In the genomic region with DNA sequence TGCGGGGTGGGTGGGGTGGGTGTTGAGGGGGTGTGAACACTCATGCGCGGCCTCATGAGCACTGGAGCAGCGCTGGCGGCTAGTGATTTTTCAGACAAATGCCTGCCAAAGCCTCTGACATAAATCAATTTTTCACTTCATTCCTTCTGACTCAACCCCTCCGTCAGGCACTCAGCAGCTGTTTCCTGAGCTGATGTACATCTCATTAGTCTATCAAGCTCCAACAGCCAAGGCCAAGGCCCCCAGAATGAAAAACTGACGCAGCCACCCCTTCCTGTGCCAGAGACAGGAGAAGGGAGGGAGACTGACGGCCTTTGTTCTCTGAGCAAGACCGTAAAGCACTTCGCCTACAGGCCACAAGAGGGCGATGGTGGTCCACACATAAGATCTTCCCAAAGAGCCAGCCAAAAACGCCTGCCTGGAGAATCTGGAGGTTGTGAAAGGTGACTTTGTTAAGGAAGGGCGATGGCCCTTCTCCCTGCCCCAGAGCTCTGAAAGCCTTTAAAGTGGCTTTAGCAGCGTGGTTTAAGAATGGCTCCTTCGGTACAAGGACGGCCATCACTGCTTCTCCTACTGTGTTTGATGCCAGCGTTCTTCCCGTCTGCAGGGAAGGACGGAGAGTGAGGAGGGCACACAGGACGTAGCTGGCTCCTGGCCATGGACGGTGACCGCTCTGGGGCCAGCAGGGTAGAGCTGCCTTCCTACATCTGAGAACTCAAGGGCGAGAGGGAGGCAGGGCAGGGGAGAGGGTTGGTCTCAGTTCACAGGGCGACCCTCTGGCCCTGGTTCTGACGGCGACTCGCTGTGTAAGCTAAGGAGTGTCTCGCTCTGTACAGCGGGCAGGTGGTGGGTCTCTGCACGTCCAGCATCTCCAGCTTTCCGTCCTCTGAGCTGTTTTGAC, we compare ENCODE assay signal across 1 cellular context.
TF ChIP-seq lines count a peak whose summit lies in the region.

No MANE protein-coding gene starts in this region.

TF ChIP-seq in HepG2, 621 proteins besides CTCF, POLR2A, EP300 and RAD21 (continued from another document and continues in another):
- TF ChIP-seq NR2C2 (CRISPR knock-in tag; IDR thresholded peaks at IDR 0.05; ENCODE audit: borderline replicate concordance), result no peak
- no peak for TF ChIP-seq NCOR1 (IDR thresholded peaks at IDR 0.05; ENCODE audit: borderline replicate concordance, low read length)
- TF ChIP-seq, protein P1, sequence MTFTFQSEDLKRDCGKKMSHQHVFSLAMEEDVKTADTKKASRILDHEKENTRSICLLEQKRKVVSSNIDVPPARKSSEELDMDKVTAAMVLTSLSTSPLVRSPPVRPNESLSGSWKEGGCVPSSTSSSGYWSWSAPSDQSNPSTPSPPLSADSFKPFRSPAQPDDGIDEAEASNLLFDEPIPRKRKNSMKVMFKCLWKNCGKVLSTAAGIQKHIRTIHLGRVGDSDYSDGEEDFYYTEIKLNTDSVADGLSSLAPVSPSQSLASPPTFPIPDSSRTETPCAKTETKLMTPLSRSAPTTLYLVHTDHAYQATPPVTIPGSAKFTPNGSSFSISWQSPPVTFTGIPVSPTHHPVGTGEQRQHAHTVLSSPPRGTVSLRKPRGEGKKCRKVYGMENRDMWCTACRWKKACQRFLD (CRISPR knock-in tag; IDR thresholded peaks at IDR 0.05; ENCODE audit: borderline replicate concordance), result 0 out of 2 replicates have a peak, but pooled peaks have one; percentile 40
- peak; percentile 29; the same call in 1 of the 2 replicates for TF ChIP-seq ZNF292 (CRISPR knock-in tag; IDR thresholded peaks at IDR 0.05; ENCODE audit: borderline replicate concordance, low read depth)
- TF ChIP-seq NFYB (CRISPR knock-in tag; IDR thresholded peaks at IDR 0.05), result no peak
- no peak for TF ChIP-seq ESRRA (CRISPR knock-in tag; IDR thresholded peaks at IDR 0.05; ENCODE audit: low read depth)
- TF ChIP-seq, protein P2, sequence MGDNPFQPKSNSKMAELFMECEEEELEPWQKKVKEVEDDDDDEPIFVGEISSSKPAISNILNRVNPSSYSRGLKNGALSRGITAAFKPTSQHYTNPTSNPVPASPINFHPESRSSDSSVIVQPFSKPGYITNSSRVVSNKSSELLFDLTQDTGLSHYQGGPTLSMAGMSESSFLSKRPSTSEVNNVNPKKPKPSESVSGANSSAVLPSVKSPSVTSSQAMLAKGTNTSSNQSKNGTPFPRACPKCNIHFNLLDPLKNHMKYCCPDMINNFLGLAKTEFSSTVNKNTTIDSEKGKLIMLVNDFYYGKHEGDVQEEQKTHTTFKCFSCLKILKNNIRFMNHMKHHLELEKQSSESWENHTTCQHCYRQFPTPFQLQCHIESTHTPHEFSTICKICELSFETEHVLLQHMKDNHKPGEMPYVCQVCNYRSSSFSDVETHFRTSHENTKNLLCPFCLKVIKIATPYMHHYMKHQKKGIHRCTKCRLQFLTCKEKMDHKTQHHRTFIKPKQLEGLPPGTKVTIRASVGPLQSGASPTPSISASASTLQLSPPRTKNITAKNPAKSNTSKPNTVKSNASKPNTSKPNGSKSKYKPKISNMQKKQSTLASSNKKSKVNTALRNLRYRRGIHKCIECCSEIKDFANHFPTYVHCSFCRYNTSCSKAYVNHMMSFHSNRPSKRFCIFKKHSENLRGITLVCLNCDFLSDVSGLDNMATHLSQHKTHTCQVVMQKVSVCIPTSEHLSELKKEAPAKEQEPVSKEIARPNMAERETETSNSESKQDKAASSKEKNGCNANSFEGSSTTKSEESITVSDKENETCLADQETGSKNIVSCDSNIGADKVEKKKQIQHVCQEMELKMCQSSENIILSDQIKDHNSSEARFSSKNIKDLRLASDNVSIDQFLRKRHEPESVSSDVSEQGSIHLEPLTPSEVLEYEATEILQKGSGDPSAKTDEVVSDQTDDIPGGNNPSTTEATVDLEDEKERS (CRISPR knock-in tag; IDR thresholded peaks at IDR 0.05), result 0 out of 2 replicates have a peak, but pooled peaks have one; percentile 31
- TF ChIP-seq SIN3A (IDR thresholded peaks at IDR 0.05; ENCODE audit: borderline replicate concordance, low read depth, low read length), result no peak
- TF ChIP-seq, protein P3, sequence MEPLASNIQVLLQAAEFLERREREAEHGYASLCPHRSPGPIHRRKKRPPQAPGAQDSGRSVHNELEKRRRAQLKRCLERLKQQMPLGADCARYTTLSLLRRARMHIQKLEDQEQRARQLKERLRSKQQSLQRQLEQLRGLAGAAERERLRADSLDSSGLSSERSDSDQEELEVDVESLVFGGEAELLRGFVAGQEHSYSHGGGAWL (CRISPR knock-in tag; IDR thresholded peaks at IDR 0.05), result no peak
- TF ChIP-seq SMAD1 (CRISPR knock-in tag; IDR thresholded peaks at IDR 0.05; ENCODE audit: borderline replicate concordance, low read depth), result 0 out of 2 replicates have a peak, but pooled peaks have one; percentile 50
- peak; percentile 19; the same call in 1 of the 2 replicates for TF ChIP-seq CEBPG (CRISPR knock-in tag; IDR thresholded peaks at IDR 0.05)
- TF ChIP-seq, protein P4, sequence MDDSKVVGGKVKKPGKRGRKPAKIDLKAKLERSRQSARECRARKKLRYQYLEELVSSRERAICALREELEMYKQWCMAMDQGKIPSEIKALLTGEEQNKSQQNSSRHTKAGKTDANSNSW (CRISPR knock-in tag; IDR thresholded peaks at IDR 0.05; ENCODE audit: borderline replicate concordance), result no peak
- TF ChIP-seq, protein P5, sequence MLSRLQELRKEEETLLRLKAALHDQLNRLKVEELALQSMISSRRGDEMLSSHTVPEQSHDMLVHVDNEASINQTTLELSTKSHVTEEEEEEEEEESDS (CRISPR knock-in tag; IDR thresholded peaks at IDR 0.05; ENCODE audit: borderline replicate concordance), result no peak
- 0 out of 2 replicates have a peak, but pooled peaks have one; percentile 27 for TF ChIP-seq SMAD9 (CRISPR knock-in tag; IDR thresholded peaks at IDR 0.05)
- TF ChIP-seq TSC22D2 (CRISPR knock-in tag; IDR thresholded peaks at IDR 0.05; ENCODE audit: borderline replicate concordance), result 0 out of 2 replicates have a peak, but pooled peaks have one; percentile 50
- peak; percentile 44 for TF ChIP-seq SAP130 (CRISPR knock-in tag; IDR thresholded peaks at IDR 0.05; ENCODE audit: low read depth)
- TF ChIP-seq ZNF501 (CRISPR knock-in tag; IDR thresholded peaks at IDR 0.05), result peak; percentile 84
- TF ChIP-seq, protein P6, sequence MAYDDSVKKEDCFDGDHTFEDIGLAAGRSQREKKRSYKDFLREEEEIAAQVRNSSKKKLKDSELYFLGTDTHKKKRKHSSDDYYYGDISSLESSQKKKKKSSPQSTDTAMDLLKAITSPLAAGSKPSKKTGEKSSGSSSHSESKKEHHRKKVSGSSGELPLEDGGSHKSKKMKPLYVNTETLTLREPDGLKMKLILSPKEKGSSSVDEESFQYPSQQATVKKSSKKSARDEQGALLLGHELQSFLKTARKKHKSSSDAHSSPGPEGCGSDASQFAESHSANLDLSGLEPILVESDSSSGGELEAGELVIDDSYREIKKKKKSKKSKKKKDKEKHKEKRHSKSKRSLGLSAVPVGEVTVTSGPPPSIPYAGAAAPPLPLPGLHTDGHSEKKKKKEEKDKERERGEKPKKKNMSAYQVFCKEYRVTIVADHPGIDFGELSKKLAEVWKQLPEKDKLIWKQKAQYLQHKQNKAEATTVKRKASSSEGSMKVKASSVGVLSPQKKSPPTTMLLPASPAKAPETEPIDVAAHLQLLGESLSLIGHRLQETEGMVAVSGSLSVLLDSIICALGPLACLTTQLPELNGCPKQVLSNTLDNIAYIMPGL (CRISPR knock-in tag; IDR thresholded peaks at IDR 0.05; ENCODE audit: borderline replicate concordance in 1 of 2, low read depth in 1 of 2), result peak; percentile 58 to 60; a peak in 3 of 4 replicates
- 0 out of 2 replicates have a peak, but pooled peaks have one; percentile 25 for TF ChIP-seq MED1 (CRISPR knock-in tag; IDR thresholded peaks at IDR 0.05)
- no peak for TF ChIP-seq TAF15 (IDR thresholded peaks at IDR 0.05; ENCODE audit: low read depth, low read length, poor library complexity, severe bottlenecking)
- no peak for TF ChIP-seq HNRNPK (IDR thresholded peaks at IDR 0.05; ENCODE audit: low read depth, low read length, poor library complexity, severe bottlenecking)
- TF ChIP-seq PHF20 (CRISPR knock-in tag; IDR thresholded peaks at IDR 0.05), result no peak
- TF ChIP-seq RFXAP (CRISPR knock-in tag; IDR thresholded peaks at IDR 0.05; ENCODE audit: borderline replicate concordance), result 0 out of 2 replicates have a peak, but pooled peaks have one; percentile 37
- TF ChIP-seq EEA1 (CRISPR knock-in tag; IDR thresholded peaks at IDR 0.05; ENCODE audit: borderline replicate concordance), result no peak
- TF ChIP-seq, protein P7, sequence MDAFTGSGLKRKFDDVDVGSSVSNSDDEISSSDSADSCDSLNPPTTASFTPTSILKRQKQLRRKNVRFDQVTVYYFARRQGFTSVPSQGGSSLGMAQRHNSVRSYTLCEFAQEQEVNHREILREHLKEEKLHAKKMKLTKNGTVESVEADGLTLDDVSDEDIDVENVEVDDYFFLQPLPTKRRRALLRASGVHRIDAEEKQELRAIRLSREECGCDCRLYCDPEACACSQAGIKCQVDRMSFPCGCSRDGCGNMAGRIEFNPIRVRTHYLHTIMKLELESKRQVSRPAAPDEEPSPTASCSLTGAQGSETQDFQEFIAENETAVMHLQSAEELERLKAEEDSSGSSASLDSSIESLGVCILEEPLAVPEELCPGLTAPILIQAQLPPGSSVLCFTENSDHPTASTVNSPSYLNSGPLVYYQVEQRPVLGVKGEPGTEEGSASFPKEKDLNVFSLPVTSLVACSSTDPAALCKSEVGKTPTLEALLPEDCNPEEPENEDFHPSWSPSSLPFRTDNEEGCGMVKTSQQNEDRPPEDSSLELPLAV (CRISPR knock-in tag; conservative IDR thresholded peaks at IDR 0.05; ENCODE audit: low read depth), result no peak
- no peak for TF ChIP-seq NPAS2 (CRISPR knock-in tag; IDR thresholded peaks at IDR 0.05; ENCODE audit: borderline replicate concordance)
- 0 out of 2 replicates have a peak, but pooled peaks have one; percentile 47 for TF ChIP-seq ZNF547 (CRISPR knock-in tag; IDR thresholded peaks at IDR 0.05)
- no peak for TF ChIP-seq TBL1XR1 (IDR thresholded peaks at IDR 0.05; ENCODE audit: borderline replicate concordance, low read length, partially characterized antibody)
- TF ChIP-seq, protein P8, sequence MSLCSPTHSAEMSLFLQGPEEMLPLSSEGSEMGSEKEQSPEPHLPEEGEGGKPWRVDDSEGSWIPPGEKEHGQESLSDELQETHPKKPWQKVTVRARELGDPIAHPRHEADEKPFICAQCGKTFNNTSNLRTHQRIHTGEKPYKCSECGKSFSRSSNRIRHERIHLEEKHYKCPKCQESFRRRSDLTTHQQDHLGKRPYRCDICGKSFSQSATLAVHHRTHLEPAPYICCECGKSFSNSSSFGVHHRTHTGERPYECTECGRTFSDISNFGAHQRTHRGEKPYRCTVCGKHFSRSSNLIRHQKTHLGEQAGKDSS (CRISPR knock-in tag; IDR thresholded peaks at IDR 0.05; ENCODE audit: borderline replicate concordance, low read depth), result 0 out of 2 replicates have a peak, but pooled peaks have one; percentile 31
- no peak for TF ChIP-seq ZNF558 (CRISPR knock-in tag; IDR thresholded peaks at IDR 0.05; ENCODE audit: borderline replicate concordance)
- TF ChIP-seq, protein P9, sequence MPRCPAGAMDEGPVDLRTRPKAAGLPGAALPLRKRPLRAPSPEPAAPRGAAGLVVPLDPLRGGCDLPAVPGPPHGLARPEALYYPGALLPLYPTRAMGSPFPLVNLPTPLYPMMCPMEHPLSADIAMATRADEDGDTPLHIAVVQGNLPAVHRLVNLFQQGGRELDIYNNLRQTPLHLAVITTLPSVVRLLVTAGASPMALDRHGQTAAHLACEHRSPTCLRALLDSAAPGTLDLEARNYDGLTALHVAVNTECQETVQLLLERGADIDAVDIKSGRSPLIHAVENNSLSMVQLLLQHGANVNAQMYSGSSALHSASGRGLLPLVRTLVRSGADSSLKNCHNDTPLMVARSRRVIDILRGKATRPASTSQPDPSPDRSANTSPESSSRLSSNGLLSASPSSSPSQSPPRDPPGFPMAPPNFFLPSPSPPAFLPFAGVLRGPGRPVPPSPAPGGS (CRISPR knock-in tag; IDR thresholded peaks at IDR 0.05), result no peak
- TF ChIP-seq KAT8 (CRISPR knock-in tag; IDR thresholded peaks at IDR 0.05), result peak; percentile 47; the same call in 1 of the 2 replicates
- no peak for TF ChIP-seq ZBTB20 (CRISPR knock-in tag; IDR thresholded peaks at IDR 0.05; ENCODE audit: borderline replicate concordance, low read depth)
- TF ChIP-seq SALL1 (CRISPR knock-in tag; IDR thresholded peaks at IDR 0.05), result peak; percentile 46
- TF ChIP-seq GPN1 (CRISPR knock-in tag; IDR thresholded peaks at IDR 0.05; ENCODE audit: borderline replicate concordance), result no peak
- 0 out of 2 replicates have a peak, but pooled peaks have one; percentile 18 for TF ChIP-seq HNF4A (CRISPR knock-in tag; IDR thresholded peaks at IDR 0.05)
- peak; percentile 25; the same call in 1 of the 2 replicates for TF ChIP-seq ZFP90 (CRISPR knock-in tag; IDR thresholded peaks at IDR 0.05; ENCODE audit: borderline replicate concordance)
- TF ChIP-seq PITX1 (CRISPR knock-in tag; IDR thresholded peaks at IDR 0.05), result 0 out of 2 replicates have a peak, but pooled peaks have one; percentile 49
- no peak for TF ChIP-seq ZNF331 (CRISPR knock-in tag; IDR thresholded peaks at IDR 0.05)
- peak; percentile 41; the same call in 1 of the 2 replicates for TF ChIP-seq RXRA (CRISPR knock-in tag; IDR thresholded peaks at IDR 0.05)
- peak; percentile 68 for TF ChIP-seq ZNF777 (CRISPR knock-in tag; IDR thresholded peaks at IDR 0.05)
- TF ChIP-seq PRMT3 (CRISPR knock-in tag; IDR thresholded peaks at IDR 0.05; ENCODE audit: borderline replicate concordance, low read depth), result no peak
- TF ChIP-seq PPARG (CRISPR knock-in tag; conservative IDR thresholded peaks at IDR 0.05), result no peak
- TF ChIP-seq ZMYM4 (CRISPR knock-in tag; IDR thresholded peaks at IDR 0.05), result no peak
- TF ChIP-seq CCDC6 (CRISPR knock-in tag; IDR thresholded peaks at IDR 0.05), result no peak
- TF ChIP-seq ZNF496 (CRISPR knock-in tag; IDR thresholded peaks at IDR 0.05; ENCODE audit: insufficient replicate concordance), result no peak
